9 cellular contexts compared by ENCODE assay signal in genomic region chr9:115649991-115650472, GRCh38.
A peak's percentile ranks its signal among the peaks of the same experiment; 100 is the strongest.
DNase-seq lines count a peak whose midpoint lies in the region; ATAC-seq, FAIRE-seq and TF ChIP-seq lines count a peak whose summit lies in the region.
"Had no signal": no experiment of that assay in that cellular context is flagged by ENCODE, and none has a peak within 500 bp of the region (broad histone marks: within the 10 kb centered on the region; RNA-seq: fewer than 3 reads in every experiment).

No MANE protein-coding gene starts in this region.

- H3K4me1 ChIP-seq in heart right ventricle (peaks cover 0 to 10% (median 0%) of the 10 kb centered on the region in 9 donors), pancreas (no peaks in the 10 kb centered on the region)

- POLR2A ChIA-PET in AG04450 (lab: Yijun Ruan, JAX) = interaction anchor here (1.0 to 1.7 kb wide), 4 partner anchors 23 to 755 kb away, joined by 3 to 12 read pairs (median 4); no protein-coding TSS in a partner anchor

- DNase-seq in AG04450 (ENCODE audit: low read depth, low spot score) (peak; percentile 87), heart right ventricle (peak; percentile 45 to 66), pancreas (peak in 3 of 6 donors; percentile 4 to 32 (median 26)), NCI-H2107 treated with DMSO at 0.1 percent for 48 hours (lab: John Stamatoyannopoulos, UW; ENCODE audit: unreplicated experiment) (no peak)
- DNase-seq: NCI-H1092 had no signal

- intact Hi-C loops in heart right ventricle (cut with DNase I) (no loop called here), pancreas (cut with DNase I) (no loop called here)

- no peaks in the 10 kb centered on the region for H3K27me3 ChIP-seq in AG04450 (ENCODE audit: control insufficient read depth, insufficient read depth, low read length)
- no peaks in the 10 kb centered on the region for H3K27me3 ChIP-seq in heart right ventricle
- H3K27me3 ChIP-seq in pancreas = no peaks in the 10 kb centered on the region

- H3K36me3 ChIP-seq in heart right ventricle (no peaks in the 10 kb centered on the region), pancreas (no peaks in the 10 kb centered on the region)

- no peaks in the 10 kb centered on the region for H3K9me3 ChIP-seq in AG04450 (ENCODE audit: control insufficient read depth, insufficient read depth, low read length)
- H3K9me3 ChIP-seq in heart right ventricle = no peaks in the 10 kb centered on the region
- no peaks in the 10 kb centered on the region for H3K9me3 ChIP-seq in pancreas

- FAIRE-seq in pancreas (lab: Jason Lieb, UNC) = no peak

- ATAC-seq in heart right ventricle = peak; percentile 82 to 98 (median 92)
- ATAC-seq in pancreas = peak in 3 of 4 donors; percentile 76 to 85 (median 79)
- no peak for ATAC-seq in HG03175 (IDR thresholded peaks at IDR 0.05; ENCODE audit: unreplicated experiment)
- no peak for ATAC-seq in GM19395 (IDR thresholded peaks at IDR 0.05; ENCODE audit: unreplicated experiment)
- no peak for ATAC-seq in GM19452 (IDR thresholded peaks at IDR 0.05; ENCODE audit: unreplicated experiment)

- H3K4me3 ChIP-seq in AG04450 (ENCODE audit: low read depth, low read length) (peak overlapping the region; percentile 18), heart right ventricle (no peak overlapping the region), pancreas (no peak overlapping the region)

- WGBS in heart right ventricle, 2 donors = 41 to 51% methylated on average over 9 of the region's 9 CpGs
- WGBS in pancreas, 2 donors = 40 to 41% methylated on average over 9 of the region's 9 CpGs

- peak overlapping the region; percentile 97 for H3K27ac ChIP-seq in AG04450 (ENCODE audit: low read depth, low read length)
- H3K27ac ChIP-seq in angular gyrus (ENCODE audit: low read depth, low read length) = peak overlapping the region; percentile 15
- peak overlapping the region in 8 of 10 donors; percentile 6 to 76 (median 62) for H3K27ac ChIP-seq in heart right ventricle
- peak overlapping the region in 1 of 4 donors; percentile 21 for H3K27ac ChIP-seq in pancreas

- CTCF ChIA-PET in AG04450 (lab: Charles Lee) = no interaction called here

- TF ChIP-seq CTCF in AG04450 (IDR thresholded peaks at IDR 0.05; ENCODE audit: low read depth, low read length) (no peak), heart right ventricle (IDR thresholded peaks at IDR 0.05) (no peak), pancreas (IDR thresholded peaks at IDR 0.05) (no peak)

Comparison
In these comparisons a context has a peak if more than half of its experiments do, and no peak if none do; other contexts are left out.
1. ATAC-seq: peak in heart right ventricle (8 of 8) and pancreas (3 of 4); none in HG03175 (single experiment), GM19395 (single experiment) and GM19452 (single experiment).